Comparison of ENCODE assay signal across 24 cellular contexts in the genomic region with DNA sequence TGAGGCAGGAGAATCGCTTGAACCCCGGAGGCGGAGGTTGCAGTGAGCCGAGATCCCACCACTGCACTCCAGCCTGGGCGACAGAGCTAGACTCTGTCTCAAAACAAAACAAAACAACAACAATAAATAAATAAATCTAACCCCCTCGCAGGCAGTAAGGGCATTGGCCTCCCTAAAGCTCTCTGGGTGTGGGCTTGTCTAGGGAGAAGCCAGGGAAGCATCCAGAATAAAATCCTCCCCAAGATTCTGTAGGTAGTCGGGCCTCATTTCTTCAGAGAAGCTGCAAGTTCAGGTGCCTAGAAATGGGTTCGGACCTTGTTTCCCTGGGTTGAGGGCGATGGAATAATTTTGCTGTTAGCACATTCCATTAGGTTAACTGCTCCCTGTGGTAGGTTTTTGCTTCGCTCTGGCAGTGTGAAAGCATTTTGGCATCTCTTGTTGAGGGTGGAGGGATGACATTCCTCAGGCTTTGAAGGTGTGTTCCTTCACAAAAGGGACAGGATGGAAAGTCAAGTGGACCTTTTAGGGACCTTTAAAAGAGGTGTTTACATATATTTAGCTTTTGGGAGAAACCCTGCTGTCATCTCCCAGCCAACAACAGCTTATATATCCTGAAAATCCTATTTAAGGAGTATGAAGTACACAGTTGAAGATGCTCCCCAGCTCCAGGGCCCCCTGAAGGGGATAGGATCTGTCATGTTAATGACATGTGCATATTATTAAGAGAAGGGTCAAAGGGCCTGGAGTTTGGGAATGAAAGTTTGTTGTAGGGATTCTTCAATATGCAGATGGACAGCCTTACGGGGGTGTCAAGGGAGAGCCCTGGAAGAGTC. TPM values are rescaled to one million over a fixed set of nuclear protein-coding genes. Genes with fewer than 3 reads are reported as not detected.
"Had no signal": no experiment of that assay in that cellular context is flagged by ENCODE, and none has a peak within 500 bp of the region (broad histone marks: within the 10 kb centered on the region; RNA-seq: fewer than 3 reads in every experiment).

No MANE protein-coding gene starts in this region.

- H3K27me3 ChIP-seq: breast epithelium, colonic mucosa, dorsolateral prefrontal cortex, heart left ventricle, pancreas, right lobe of liver, thyroid gland, upper lobe of right lung had no signal

- FAIRE-seq: islet of Langerhans, pancreas, TTC549 had no signal

- H3K4me3 ChIP-seq: breast epithelium, colonic mucosa, dorsolateral prefrontal cortex, heart left ventricle, pancreas, right lobe of liver, skin epidermis, thyroid gland, upper lobe of right lung had no signal

- DNase-seq: activated CD4-positive, alpha-beta T cell treated with anti-CD3 and anti-CD28 coated beads, Interleukin-2, amount 50 U/mL, for 48 hours; activated CD8-positive, alpha-beta memory T cell treated with anti-CD3 and anti-CD28 coated beads, Interleukin-2, amount 50 U/mL, for 48 hours; activated naive CD4-positive, alpha-beta T cell treated with Interleukin-2 at 50 U/mL for 16 hours; activated naive CD8-positive, alpha-beta T cell treated with anti-CD3 and anti-CD28 coated beads for 36 hours; activated T-cell treated with anti-CD3 and anti-CD28 coated beads, Interleukin-2, amount 50 U/mL, for 4 hours; colonic mucosa; dorsolateral prefrontal cortex; heart left ventricle; left ventricle myocardium superior; pancreas; right lobe of liver; stimulated activated CD4-positive, alpha-beta T cell treated with anti-CD3 and anti-CD28 coated beads, Interleukin-1b, Interleukin-23, amount 100 ng/mL, for 48 hours; substantia nigra; T-helper 1 cell; thyroid gland; upper lobe of right lung had no signal

- H3K36me3 ChIP-seq: breast epithelium, colonic mucosa, heart left ventricle, pancreas, right lobe of liver, thyroid gland, upper lobe of right lung had no signal

- ATAC-seq: activated T-cell treated with anti-CD3 and anti-CD28 coated beads, Interleukin-2, amount 50 U/mL, for 4 hours; heart left ventricle; left ventricle myocardium superior; pancreas; right lobe of liver; upper lobe of right lung had no signal

- H3K4me1 ChIP-seq: breast epithelium, colonic mucosa, heart left ventricle, pancreas, right lobe of liver, thyroid gland, upper lobe of right lung had no signal

- H3K9me3 ChIP-seq: breast epithelium, colonic mucosa, pancreas, right lobe of liver, thyroid gland, upper lobe of right lung had no signal

- H3K27ac ChIP-seq: breast epithelium, colonic mucosa, dorsolateral prefrontal cortex, epithelial cell of prostate, heart left ventricle, pancreas, right lobe of liver, skin epidermis, thyroid gland, upper lobe of right lung had no signal

RNA-seq across cellular contexts. Expression of a gene that starts 17.7 kb away (rescaled TPM):
- total RNA-seq: activated CD8-positive, alpha-beta memory T cell treated with anti-CD3 and anti-CD28 coated beads for 36 hours; activated T-helper 2 cell treated with anti-CD3 and anti-CD28 coated beads, Interferon-gamma antibody, Interleukin-2, Interleukin-4, amounts not matched to agents 10 μg/mL and 5 μg/mL and 100 μg/mL, durations not matched to agents 14 hours and 24 hours and 36 hours had no signal
- polyA plus RNA-seq: mammary epithelial cell had no signal
